1 cellular context compared by ENCODE assay signal in genomic region chr11:63250162-63251050, GRCh38.
TF ChIP-seq lines count a peak whose summit lies in the region.

No MANE protein-coding gene starts in this region.

TF ChIP-seq in HepG2, 621 proteins besides CTCF, POLR2A, EP300 and RAD21 (continued from another document and continues in another):
- no peak for TF ChIP-seq ZNF597 (CRISPR knock-in tag; IDR thresholded peaks at IDR 0.05)
- no peak for TF ChIP-seq IRF1 (CRISPR knock-in tag; IDR thresholded peaks at IDR 0.05; ENCODE audit: low read depth)
- peak; percentile 77; the same call in 1 of the 2 replicates for TF ChIP-seq SOX13 (IDR thresholded peaks at IDR 0.05)
- peak in 1 of 2 experiments; percentile 96; a peak in 2 of 4 replicates for TF ChIP-seq SOX13 (CRISPR knock-in tag; conservative IDR thresholded peaks at IDR 0.05 in 1 of 2, IDR thresholded peaks at IDR 0.05 in 1 of 2)
- no peak for TF ChIP-seq MAZ (IDR thresholded peaks at IDR 0.05; ENCODE audit: borderline replicate concordance, low read depth, low read length)
- TF ChIP-seq MAZ (CRISPR knock-in tag; IDR thresholded peaks at IDR 0.05; ENCODE audit: low read depth): peak; percentile 26; the same call in 1 of the 2 replicates
- TF ChIP-seq SMYD3 (CRISPR knock-in tag; IDR thresholded peaks at IDR 0.05): peak; percentile 23; the same call in 1 of the 2 replicates
- TF ChIP-seq SRF (IDR thresholded peaks at IDR 0.05; ENCODE audit: low read depth, low read length): 0 out of 2 replicates have a peak, but pooled peaks have one; percentile 25
- no peak for TF ChIP-seq NCOA5 (CRISPR knock-in tag; IDR thresholded peaks at IDR 0.05)
- TF ChIP-seq NFRKB (IDR thresholded peaks at IDR 0.05): no peak
- TF ChIP-seq TRAFD1 (CRISPR knock-in tag; IDR thresholded peaks at IDR 0.05; ENCODE audit: borderline replicate concordance): no peak
- TF ChIP-seq HCFC1 (IDR thresholded peaks at IDR 0.05; ENCODE audit: low read depth, low read length): no peak
- TF ChIP-seq HOMEZ (CRISPR knock-in tag; IDR thresholded peaks at IDR 0.05; ENCODE audit: low read depth): peak; percentile 86
- no peak for TF ChIP-seq ZNF160 (CRISPR knock-in tag; IDR thresholded peaks at IDR 0.05)
- peak; percentile 72 for TF ChIP-seq KAT2B (IDR thresholded peaks at IDR 0.05; ENCODE audit: borderline replicate concordance, low read depth, low read length)
- TF ChIP-seq ZMAT5 (CRISPR knock-in tag; IDR thresholded peaks at IDR 0.05; ENCODE audit: borderline replicate concordance, low read depth): no peak
- no peak for TF ChIP-seq STAT5B (CRISPR knock-in tag; IDR thresholded peaks at IDR 0.05)
- TF ChIP-seq WIZ (CRISPR knock-in tag; IDR thresholded peaks at IDR 0.05): no peak
- peak; percentile 99 for TF ChIP-seq BCL6 (CRISPR knock-in tag; IDR thresholded peaks at IDR 0.05)
- TF ChIP-seq ZNF776 (CRISPR knock-in tag; IDR thresholded peaks at IDR 0.05): no peak
- TF ChIP-seq ZNF713 (CRISPR knock-in tag; IDR thresholded peaks at IDR 0.05): no peak
- no peak for TF ChIP-seq BCL3 (CRISPR knock-in tag; IDR thresholded peaks at IDR 0.05)
- TF ChIP-seq ZFP91 (CRISPR knock-in tag; IDR thresholded peaks at IDR 0.05; ENCODE audit: borderline replicate concordance): no peak
- TF ChIP-seq DMAP1 (CRISPR knock-in tag; IDR thresholded peaks at IDR 0.05): 0 out of 2 replicates have a peak, but pooled peaks have one; percentile 42
- TF ChIP-seq ATF7-NPFF (CRISPR knock-in tag; IDR thresholded peaks at IDR 0.05; ENCODE audit: low read depth): no peak
- no peak for TF ChIP-seq U2AF1 (optimal IDR thresholded peaks at IDR 0.05; ENCODE audit: low read depth, low read length)
- TF ChIP-seq NFYC (CRISPR knock-in tag; IDR thresholded peaks at IDR 0.05): peak; percentile 35; the same call in 1 of the 2 replicates
- no peak for TF ChIP-seq CENPBD1 (CRISPR knock-in tag; IDR thresholded peaks at IDR 0.05; ENCODE audit: borderline replicate concordance, low read depth)
- TF ChIP-seq CBX2 (IDR thresholded peaks at IDR 0.05; ENCODE audit: low read depth, low read length): no peak
- TF ChIP-seq CBX2 (CRISPR knock-in tag; IDR thresholded peaks at IDR 0.05; ENCODE audit: low read depth): no peak
- no peak for TF ChIP-seq SRSF9 (IDR thresholded peaks at IDR 0.05; ENCODE audit: borderline replicate concordance, insufficient read depth, low read depth, low read length, poor library complexity, severe bottlenecking)
- TF ChIP-seq ZNF784 (CRISPR knock-in tag; IDR thresholded peaks at IDR 0.05; ENCODE audit: borderline replicate concordance): 0 out of 2 replicates have a peak, but pooled peaks have one; percentile 48
- no peak for TF ChIP-seq TCF12 (IDR thresholded peaks at IDR 0.05)
- peak; percentile 85 for TF ChIP-seq TCF12 (CRISPR knock-in tag; IDR thresholded peaks at IDR 0.05)
- no peak for TF ChIP-seq SYNCRIP (IDR thresholded peaks at IDR 0.05; ENCODE audit: insufficient read depth, low read depth, low read length)
- no peak for TF ChIP-seq ZNF253 (CRISPR knock-in tag; IDR thresholded peaks at IDR 0.05; ENCODE audit: borderline replicate concordance)
- peak; percentile 88 for TF ChIP-seq ZNF644 (CRISPR knock-in tag; IDR thresholded peaks at IDR 0.05; ENCODE audit: low read depth)
- TF ChIP-seq REPIN1 (CRISPR knock-in tag; IDR thresholded peaks at IDR 0.05; ENCODE audit: borderline replicate concordance, low read depth): peak; percentile 39; the same call in 1 of the 2 replicates
- TF ChIP-seq ELK4 (CRISPR knock-in tag; IDR thresholded peaks at IDR 0.05; ENCODE audit: borderline replicate concordance): no peak
- TF ChIP-seq ZUFSP (CRISPR knock-in tag; IDR thresholded peaks at IDR 0.05; ENCODE audit: borderline replicate concordance): no peak
- peak; percentile 22; the same call in 1 of the 2 replicates for TF ChIP-seq PHF8 (CRISPR knock-in tag; IDR thresholded peaks at IDR 0.05)
- peak; percentile 30; the same call in 1 of the 2 replicates for TF ChIP-seq ZSCAN5A (CRISPR knock-in tag; IDR thresholded peaks at IDR 0.05; ENCODE audit: borderline replicate concordance)
- peak; percentile 86; the same call in 1 of the 2 replicates for TF ChIP-seq ESRRA (CRISPR knock-in tag; IDR thresholded peaks at IDR 0.05; ENCODE audit: low read depth)
